Comparison of ENCODE assay signal across 20 cellular contexts in genomic region chr17:49294126-49294525, GRCh38.
DNase-seq lines count a peak whose midpoint lies in the region; ATAC-seq, FAIRE-seq and TF ChIP-seq lines count a peak whose summit lies in the region.
"Had no signal": no experiment of that assay in that cellular context is flagged by ENCODE, and none has a peak within 500 bp of the region (broad histone marks: within the 10 kb centered on the region; RNA-seq: fewer than 3 reads in every experiment).

No MANE protein-coding gene starts in this region.

- H3K27me3 ChIP-seq in GM12878 (replicated peaks in 1 of 2; ENCODE audit: control insufficient read depth in 2 of 2, insufficient read depth in 2 of 2, low read length in 1 of 2) = no peaks in the 10 kb centered on the region
- H3K27me3 ChIP-seq in spleen (replicated peaks in 1 of 7) = no peaks in the 10 kb centered on the region
- H3K27me3 ChIP-seq: BE2C had no signal

- peak in 1 of 2 donors; percentile 35 for ATAC-seq in activated T-cell treated with anti-CD3 and anti-CD28 coated beads, Interleukin-2, amount 50 U/mL, for 72 hours (replicated peaks in 1 of 2)
- ATAC-seq in activated T-cell treated with anti-CD3 and anti-CD28 coated beads, Interleukin-2, amount 50 U/mL, for 4 hours = no peak
- ATAC-seq in GM12878 = no peak
- ATAC-seq: A549 had no signal

- H3K4me2 ChIP-seq in GM12878 (ENCODE audit: control insufficient read depth, insufficient read depth) = no peak overlapping the region
- H3K4me2 ChIP-seq: A549 had no signal

- H3K4me3 ChIP-seq in SK-N-MC (no peak overlapping the region), GM12878 (no peak overlapping the region), spleen (no peak overlapping the region)
- H3K4me3 ChIP-seq: A549 had no signal

- H3K4me3 Mint-ChIP-seq in activated T-cell treated with anti-CD3 and anti-CD28 coated beads, Interleukin-2, amount 50 U/mL, for 72 hours = no peak overlapping the region
- H3K4me3 Mint-ChIP-seq in activated T-cell treated with anti-CD3 and anti-CD28 coated beads, Interleukin-2, amount 50 U/mL, for 4 hours = no peak overlapping the region
- H3K4me3 Mint-ChIP-seq: CD4-positive, alpha-beta memory T cell; HFFc6 had no signal

- SMC1A ChIA-PET in GM12878 (lab: Charles Lee; ENCODE audit: uncharacterized antibody, unreplicated experiment) = interaction anchor here (0.6 kb wide), 1 partner anchor 92 kb away, joined by 3 read pairs; no protein-coding TSS in a partner anchor

- CTCF ChIA-PET in GM12878 (lab: Yijun Ruan, JAX) = no interaction called here

- no peak for TF ChIP-seq EP300 in GM12878 (IDR thresholded peaks at IDR 0.05; ENCODE audit: borderline replicate concordance in 1 of 2, control insufficient read depth in 1 of 2, low read depth in 2 of 2, low read length in 2 of 2)

- no peaks in the 10 kb centered on the region for H3K36me3 Mint-ChIP-seq in activated T-cell treated with anti-CD3 and anti-CD28 coated beads, Interleukin-2, amount 50 U/mL, for 72 hours (ENCODE audit: insufficient read depth in 2 of 2)
- peaks cover 10% of the 10 kb centered on the region for H3K36me3 Mint-ChIP-seq in activated T-cell treated with anti-CD3 and anti-CD28 coated beads, Interleukin-2, amount 50 U/mL, for 4 hours (ENCODE audit: insufficient read depth)

- no peak for DNase-seq in activated T-cell treated with anti-CD3 and anti-CD28 coated beads, Interleukin-2, amount 50 U/mL, for 72 hours
- DNase-seq in activated T-cell treated with anti-CD3 and anti-CD28 coated beads, Interleukin-2, amount 50 U/mL, for 4 hours = no peak
- no peak for DNase-seq in SK-N-MC (ENCODE audit: low read depth, low spot score)
- no peak for DNase-seq in GM12878 (ENCODE audit: low read depth, low spot score)
- DNase-seq in spleen = no peak
- no peak for DNase-seq in GM19239 (ENCODE audit: insufficient read length, low spot score)
- DNase-seq: BE2C; CD4-positive, alpha-beta memory T cell; COR-L47; DMS153; DMS79 treated with DMSO at 0.1 percent for 48 hours; EL; HCEC 1CT; HFFc6 had no signal

- no TSS peak for BruUV-seq in GM12878 (replicated peaks; lab: Mats Ljungman, UMichigan)

- TF ChIP-seq CTCF in GM12878 (IDR thresholded peaks at IDR 0.05 in 2 of 3, conservative IDR thresholded peaks at IDR 0.05 in 1 of 3; ENCODE audit: control insufficient read depth in 2 of 3, extremely low read depth in 1 of 3, insufficient read depth in 1 of 3, low read depth in 3 of 3, low read length in 3 of 3) = no peak
- no peak for TF ChIP-seq CTCF in spleen (IDR thresholded peaks at IDR 0.05 in 8 of 11, conservative IDR thresholded peaks at IDR 0.05 in 3 of 11)

- H4K20me1 ChIP-seq in GM12878 (ENCODE audit: control insufficient read depth, insufficient read depth) = no peaks in the 10 kb centered on the region

- TF ChIP-seq POLR2A in GM12878 (IDR thresholded peaks at IDR 0.05; ENCODE audit: low read depth, low read length) = no peak
- TF ChIP-seq POLR2A in spleen (IDR thresholded peaks at IDR 0.05) = no peak

- peaks cover 14% of the 10 kb centered on the region for H3K36me3 ChIP-seq in SK-N-MC (ENCODE audit: insufficient read depth, low read length)
- H3K36me3 ChIP-seq in GM12878 (ENCODE audit: control insufficient read depth in 2 of 2, insufficient read depth in 2 of 2, low read length in 1 of 2) = peaks cover 1 to 14% of the 10 kb centered on the region in 2 experiments
- peaks cover 0 to 65% (median 22%) of the 10 kb centered on the region in 6 donors for H3K36me3 ChIP-seq in spleen

- peak overlapping the region; percentile 73 for H3K27ac Mint-ChIP-seq in activated T-cell treated with anti-CD3 and anti-CD28 coated beads, Interleukin-2, amount 50 U/mL, for 72 hours
- H3K27ac Mint-ChIP-seq: HFFc6 had no signal

- no peaks in the 10 kb centered on the region for H3K4me1 ChIP-seq in GM12878 (ENCODE audit: control insufficient read depth, insufficient read depth, low read length)
- H3K4me1 ChIP-seq in spleen = no peaks in the 10 kb centered on the region
- H3K4me1 ChIP-seq: BE2C had no signal

- no peaks in the 10 kb centered on the region for H3K79me2 ChIP-seq in GM12878 (ENCODE audit: control insufficient read depth, insufficient read depth, low read length)

- H3K9me3 ChIP-seq in SK-N-MC (ENCODE audit: low read depth, low read length) (no peaks in the 10 kb centered on the region), GM12878 (replicated peaks; ENCODE audit: control insufficient read depth, insufficient read depth, low read length) (no peaks in the 10 kb centered on the region), spleen (no peaks in the 10 kb centered on the region)
- H3K9me3 ChIP-seq: A549, BE2C had no signal

- WGBS in GM12878 (ENCODE audit: insufficient coverage, insufficient replicate concordance, low lambda C conversion rate, missing lambda C conversion rate) = 51% methylated on average over 3 of the region's 3 CpGs
- 73 to 83% (median 75%) methylated on average over 3 of the region's 3 CpGs for WGBS in spleen, 5 donors

- intact Hi-C loops in GM12878 (cut with micrococcal nuclease; ENCODE audit: unreplicated experiment) (no loop called here), spleen (cut with DNase I; ENCODE audit: low total_unique reads) (no loop called here)

- H3K27me3 Mint-ChIP-seq in activated T-cell treated with anti-CD3 and anti-CD28 coated beads, Interleukin-2, amount 50 U/mL, for 72 hours (ENCODE audit: low read depth) = no peaks in the 10 kb centered on the region
- no peaks in the 10 kb centered on the region for H3K27me3 Mint-ChIP-seq in activated T-cell treated with anti-CD3 and anti-CD28 coated beads, Interleukin-2, amount 50 U/mL, for 4 hours (ENCODE audit: low read depth)
- H3K27me3 Mint-ChIP-seq: CD4-positive, alpha-beta memory T cell had no signal

- no peaks in the 10 kb centered on the region for H3K9me3 Mint-ChIP-seq in activated T-cell treated with anti-CD3 and anti-CD28 coated beads, Interleukin-2, amount 50 U/mL, for 72 hours
- H3K9me3 Mint-ChIP-seq in activated T-cell treated with anti-CD3 and anti-CD28 coated beads, Interleukin-2, amount 50 U/mL, for 4 hours = no peaks in the 10 kb centered on the region
- H3K9me3 Mint-ChIP-seq: HFFc6 had no signal

- no peak overlapping the region for H2AFZ ChIP-seq in GM12878 (ENCODE audit: control insufficient read depth, low read depth, low read length)

- H3K27ac ChIP-seq in SK-N-MC (peak overlapping the region; percentile 48), GM12878 (ENCODE audit: control insufficient read depth, insufficient read depth) (no peak overlapping the region), spleen (no peak overlapping the region)
- H3K27ac ChIP-seq: A549, C4-2B, HL-60 had no signal

- in situ Hi-C loops in GM12878 (cut with MboI) = no loop called here

- FAIRE-seq in GM12878 (lab: Jason Lieb, UNC) (no peak), GM19239 (lab: Jason Lieb, UNC) (no peak)
- FAIRE-seq: A549, D721Med, G401.6, GM12892 had no signal

- H3K9ac ChIP-seq in SK-N-MC (ENCODE audit: insufficient read length) = peak overlapping the region; percentile 2
- H3K9ac ChIP-seq in GM12878 (ENCODE audit: control insufficient read depth, insufficient read depth, low read length) = no peak overlapping the region

- no peak for TF ChIP-seq RAD21 in GM12878 (IDR thresholded peaks at IDR 0.05; ENCODE audit: insufficient read depth, low read depth, low read length)

- peaks cover 10% of the 10 kb centered on the region for H3K4me1 Mint-ChIP-seq in activated T-cell treated with anti-CD3 and anti-CD28 coated beads, Interleukin-2, amount 50 U/mL, for 72 hours (ENCODE audit: low read depth)
- H3K4me1 Mint-ChIP-seq in activated T-cell treated with anti-CD3 and anti-CD28 coated beads, Interleukin-2, amount 50 U/mL, for 4 hours (ENCODE audit: low read depth) = peaks cover 8% of the 10 kb centered on the region

- POLR2A ChIA-PET in GM12878 (lab: Charles Lee) = no interaction called here

- RAD21 ChIA-PET in GM12878 (lab: Charles Lee; ENCODE audit: unreplicated experiment) = no interaction called here

TF ChIP-seq in GM12878, 131 proteins besides CTCF, POLR2A, EP300 and RAD21:
- TF ChIP-seq ZNF207 (IDR thresholded peaks at IDR 0.05; ENCODE audit: borderline replicate concordance) (no peak), RUNX3 (IDR thresholded peaks at IDR 0.05; ENCODE audit: low read length) (peak; percentile 36; the same call in 1 of the 2 replicates), CHD1 (IDR thresholded peaks at IDR 0.05; ENCODE audit: low read depth, low read length) (no peak)
